Comparison of ENCODE assay signal across 8 cellular contexts in genomic region chr17:59842901-59843652, GRCh38. TPM values are rescaled to one million over a fixed set of nuclear protein-coding genes. Genes with fewer than 3 reads are reported as not detected.
A peak's percentile ranks its signal among the peaks of the same experiment; 100 is the strongest.
DNase-seq lines count a peak whose midpoint lies in the region; ATAC-seq and TF ChIP-seq lines count a peak whose summit lies in the region.

No MANE protein-coding gene starts in this region.

- no peaks in the 10 kb centered on the region for H3K27me3 Mint-ChIP-seq in activated T-cell treated with anti-CD3 and anti-CD28 coated beads, Interleukin-2, amount 50 U/mL, for 24 hours

- H3K27ac Mint-ChIP-seq in activated T-cell treated with anti-CD3 and anti-CD28 coated beads, Interleukin-2, amount 50 U/mL, for 24 hours = peak overlapping the region; percentile 100

- H3K27ac ChIP-seq in heart left ventricle = peak overlapping the region in 8 of 12 donors; percentile 3 to 95 (median 30)
- H3K27ac ChIP-seq in foreskin keratinocyte = peak overlapping the region; percentile 58

- H3K9me3 ChIP-seq in heart left ventricle = no peaks in the 10 kb centered on the region

- H3K4me1 ChIP-seq in heart left ventricle (peaks cover 2 to 62% (median 35%) of the 10 kb centered on the region in 12 donors), foreskin keratinocyte (peaks cover 17% of the 10 kb centered on the region)

- peaks cover 0 to 42% (median 15%) of the 10 kb centered on the region in 9 donors for H3K36me3 ChIP-seq in heart left ventricle

- H3K4me3 ChIP-seq in heart left ventricle = peak overlapping the region in 2 of 12 donors; percentile 64 to 77

- TF ChIP-seq CTCF in heart left ventricle (IDR thresholded peaks at IDR 0.05) = no peak
- TF ChIP-seq CTCF in foreskin keratinocyte (conservative IDR thresholded peaks at IDR 0.05) = no peak
- no peak for TF ChIP-seq CTCF in GM10266 (IDR thresholded peaks at IDR 0.05; ENCODE audit: control insufficient read depth, insufficient read depth, low read depth, missing control alignments)

- intact Hi-C loops in heart left ventricle (cut with DNase I) = loop anchor here in 1 of 10 donors (5.0 kb wide), 1 partner anchor 91 kb away; no protein-coding TSS in a partner anchor
- intact Hi-C loops in Right ventricle myocardium superior (cut with DNase I) = no loop called here

- no peak for TF ChIP-seq POLR2A in heart left ventricle (IDR thresholded peaks at IDR 0.05)

- H3K4me1 Mint-ChIP-seq in activated T-cell treated with anti-CD3 and anti-CD28 coated beads, Interleukin-2, amount 50 U/mL, for 24 hours (ENCODE audit: low read depth) = peaks cover 63% of the 10 kb centered on the region

- H3K36me3 Mint-ChIP-seq in activated T-cell treated with anti-CD3 and anti-CD28 coated beads, Interleukin-2, amount 50 U/mL, for 24 hours (ENCODE audit: low read depth) = peaks cover 53% of the 10 kb centered on the region

- no peak for DNase-seq in heart left ventricle
- no peak for DNase-seq in Right ventricle myocardium superior
- DNase-seq in LoVo (ENCODE audit: low spot score) = peak; percentile 87
- DNase-seq in activated T-cell treated with anti-CD3 and anti-CD28 coated beads, Interleukin-2, amount 50 U/mL, for 24 hours = peak; percentile 82
- DNase-seq in foreskin keratinocyte = peak; percentile 98 to 99
- DNase-seq in stimulated activated CD4-positive, alpha-beta T cell treated with anti-CD3 and anti-CD28 coated beads, Interleukin-12 subunit alpha, Interleukin-12 subunit beta, amount 100 ng/mL, for 48 hours (ENCODE audit: low read depth in 2 of 3, low spot score in 1 of 3) = peak in 2 of 3 donors; percentile 69 to 75
- DNase-seq in GM10266 (ENCODE audit: extremely low spot score) = no peak
- no peak for DNase-seq in COR-L47 (lab: John Stamatoyannopoulos, UW)

- H3K9me3 Mint-ChIP-seq in activated T-cell treated with anti-CD3 and anti-CD28 coated beads, Interleukin-2, amount 50 U/mL, for 24 hours = no peaks in the 10 kb centered on the region

- WGBS in heart left ventricle, 4 donors = 93 to 95% (median 94%) methylated on average over 13 of the region's 13 CpGs

- no peaks in the 10 kb centered on the region for H3K27me3 ChIP-seq in heart left ventricle
- H3K27me3 ChIP-seq in foreskin keratinocyte = no peaks in the 10 kb centered on the region

- ATAC-seq in heart left ventricle (peak in 3 of 4 donors; percentile 6 to 27 (median 15)), Right ventricle myocardium superior (ENCODE audit: poor library complexity) (no peak), foreskin keratinocyte (peak; percentile 57)

- peak overlapping the region; percentile 96 for H3K4me3 Mint-ChIP-seq in activated T-cell treated with anti-CD3 and anti-CD28 coated beads, Interleukin-2, amount 50 U/mL, for 24 hours

RNA-seq across cellular contexts. Expression of gene TUBD1, which starts 49.7 kb away (rescaled TPM):
- total RNA-seq in heart left ventricle (1 to 10 TPM; 3.7 to 8.5 (median 6.2) TPM), Right ventricle myocardium superior (6.9 TPM), foreskin keratinocyte (4.5 and 6.3 TPM in 2 replicates)
- polyA plus RNA-seq in heart left ventricle (1 to 10 TPM; 4.6 to 7.0 TPM), foreskin keratinocyte (2.9 and 4.0 TPM in 2 replicates)

RNA-seq across cellular contexts. Expression of gene RPS6KB1, which starts 49.8 kb away (rescaled TPM):
- total RNA-seq in heart left ventricle (10 to 100 TPM; 13.5 to 29.4 (median 24.5) TPM), Right ventricle myocardium superior (22.3 TPM), foreskin keratinocyte (18.0 and 20.1 TPM in 2 replicates)
- polyA plus RNA-seq in heart left ventricle (10 to 100 TPM in 1 of 2 donors, 1 to 10 TPM in 1; 7.8 to 11.6 TPM), foreskin keratinocyte (8.7 and 10.4 TPM in 2 replicates)

Comparison
In these comparisons a context has a peak if more than half of its experiments do, and no peak if none do; other contexts are left out.
1. DNase-seq: peak in LoVo (single experiment), activated T-cell treated with anti-CD3 and anti-CD28 coated beads, Interleukin-2, amount 50 U/mL, for 24 hours (single experiment), foreskin keratinocyte (2 of 2) and stimulated activated CD4-positive, alpha-beta T cell treated with anti-CD3 and anti-CD28 coated beads, Interleukin-12 subunit alpha, Interleukin-12 subunit beta, amount 100 ng/mL, for 48 hours (2 of 3); none in heart left ventricle (0 of 5), Right ventricle myocardium superior (single experiment), GM10266 (single experiment) and COR-L47 (single experiment).